Comparison of ENCODE assay signal across 1 cellular context in genomic region chr5:145854651-145855258, GRCh38.
TF ChIP-seq lines count a peak whose summit lies in the region.

No MANE protein-coding gene starts in this region.

TF ChIP-seq in H1, 55 proteins besides CTCF, POLR2A, EP300 and RAD21:
- TF ChIP-seq GABPA (IDR thresholded peaks at IDR 0.05; ENCODE audit: borderline replicate concordance, insufficient read depth, low read length) (no peak), POLR2AphosphoS5 (IDR thresholded peaks at IDR 0.05; ENCODE audit: low read depth, low read length) (no peak), SIX5 (IDR thresholded peaks at IDR 0.05; ENCODE audit: low read depth, low read length) (no peak), PHF8 (conservative IDR thresholded peaks at IDR 0.05; ENCODE audit: low read depth, low read length) (no peak), FOSL1 (IDR thresholded peaks at IDR 0.05; ENCODE audit: insufficient read depth, low read depth, low read length) (no peak), POU5F1 (IDR thresholded peaks at IDR 0.05; ENCODE audit: low read depth, low read length) (no peak), MAFK (IDR thresholded peaks at IDR 0.05; ENCODE audit: low read depth, low read length) (no peak), CHD1 (IDR thresholded peaks at IDR 0.05; ENCODE audit: low read depth, low read length) (no peak)
